Comparison of ENCODE assay signal across 1 cellular context in the genomic region with DNA sequence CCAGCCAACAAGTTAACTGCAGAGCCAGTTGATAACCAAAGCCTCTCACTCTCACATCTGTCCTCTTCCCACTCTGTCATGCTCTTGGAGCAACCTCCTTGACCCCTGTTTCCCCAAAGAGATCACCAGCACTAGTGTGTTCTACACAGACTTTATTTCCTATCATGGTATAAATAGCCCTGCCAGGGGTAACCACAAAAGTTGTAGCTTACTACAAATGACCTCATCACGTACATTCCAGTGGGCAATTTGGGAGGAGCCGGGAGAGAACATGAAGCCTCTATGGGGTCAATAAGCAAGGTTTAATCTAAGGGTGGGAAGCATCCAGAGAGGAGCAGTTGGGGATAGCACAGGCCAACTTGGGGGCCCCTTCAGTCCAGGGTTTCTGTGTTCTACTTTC.
TF ChIP-seq lines count a peak whose summit lies in the region.

No MANE protein-coding gene starts in this region.

TF ChIP-seq in IMR-90, 13 proteins besides CTCF, POLR2A, EP300 and RAD21 (continued from another document):
- TF ChIP-seq MAZ (IDR thresholded peaks at IDR 0.05; ENCODE audit: borderline replicate concordance, low read depth, low read length) (no peak), RFX5 (IDR thresholded peaks at IDR 0.05; ENCODE audit: low read depth, low read length) (no peak), FOS (IDR thresholded peaks at IDR 0.05; ENCODE audit: low read depth, low read length) (no peak), SMC3 (IDR thresholded peaks at IDR 0.05; ENCODE audit: low read depth, low read length) (no peak), CHD1 (IDR thresholded peaks at IDR 0.05; ENCODE audit: low read depth, low read length) (no peak), BHLHE40 (IDR thresholded peaks at IDR 0.05; ENCODE audit: low read depth, low read length) (no peak), NFE2L2 (IDR thresholded peaks at IDR 0.05; ENCODE audit: low read depth, low read length) (no peak), MAFK (IDR thresholded peaks at IDR 0.05; ENCODE audit: low read depth, low read length) (no peak)
- TF ChIP-seq, protein P1, sequence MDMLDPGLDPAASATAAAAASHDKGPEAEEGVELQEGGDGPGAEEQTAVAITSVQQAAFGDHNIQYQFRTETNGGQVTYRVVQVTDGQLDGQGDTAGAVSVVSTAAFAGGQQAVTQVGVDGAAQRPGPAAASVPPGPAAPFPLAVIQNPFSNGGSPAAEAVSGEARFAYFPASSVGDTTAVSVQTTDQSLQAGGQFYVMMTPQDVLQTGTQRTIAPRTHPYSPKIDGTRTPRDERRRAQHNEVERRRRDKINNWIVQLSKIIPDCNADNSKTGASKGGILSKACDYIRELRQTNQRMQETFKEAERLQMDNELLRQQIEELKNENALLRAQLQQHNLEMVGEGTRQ (IDR thresholded peaks at IDR 0.05; ENCODE audit: low read depth, low read length) = no peak
